In the genomic region with DNA sequence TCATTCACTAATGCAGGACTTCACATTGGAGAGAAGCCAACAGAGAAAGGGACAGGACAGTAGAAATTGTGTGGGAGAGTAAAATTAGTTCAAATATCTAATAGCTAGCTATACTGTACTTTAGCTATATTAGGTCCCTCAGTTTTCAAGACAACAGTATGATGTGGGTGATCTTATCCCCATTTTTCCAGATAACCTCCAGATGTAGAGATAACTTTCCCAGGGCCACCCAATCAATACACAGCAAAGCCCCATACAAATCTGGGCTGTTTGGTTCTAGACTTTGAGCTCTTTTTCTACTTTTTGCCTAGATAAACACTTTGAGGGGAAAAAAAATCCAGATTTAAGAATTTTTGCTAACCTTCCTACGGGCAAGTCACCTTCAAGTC, we compare ENCODE assay signal across 8 cellular contexts. TPM values are rescaled to one million over a fixed set of nuclear protein-coding genes. Genes with fewer than 3 reads are reported as not detected.
DNase-seq lines count a peak whose midpoint lies in the region; ATAC-seq and TF ChIP-seq lines count a peak whose summit lies in the region.

No MANE protein-coding gene starts in this region.

- TF ChIP-seq CTCF in BJ (IDR thresholded peaks at IDR 0.05; ENCODE audit: insufficient read depth, low read depth, low read length), result no peak
- no peak for TF ChIP-seq CTCF in KMS-11 (conservative IDR thresholded peaks at IDR 0.05; ENCODE audit: low read depth, low read length)
- no peak for TF ChIP-seq CTCF in nephron progenitor cell (IDR thresholded peaks at IDR 0.05)

- peak overlapping the region; percentile 97 for H3K4me3 Mint-ChIP-seq in dendritic cell treated with granulocyte-macrophage colony-stimulating factor and Interleukin-4, amounts not matched to agents 40 ng/mL and 50 ng/mL, for 4 days
- H3K4me3 Mint-ChIP-seq in nephron progenitor cell, result peak overlapping the region; percentile 95

- H3K79me2 ChIP-seq in KMS-11 (ENCODE audit: insufficient read depth, low read depth), result no peaks in the 10 kb centered on the region

- intact Hi-C loops in dendritic cell treated with granulocyte-macrophage colony-stimulating factor and Interleukin-4, amounts not matched to agents 40 ng/mL and 50 ng/mL, for 4 days (cut with micrococcal nuclease), result loop anchor here (2.0 kb wide), 1 partner anchor 56 kb away; a partner anchor contains a TSS

- H3K4me3 ChIP-seq in BJ (ENCODE audit: low read depth, low read length) (peak overlapping the region; percentile 77), KMS-11 (IDR thresholded peaks at IDR 0.05; ENCODE audit: insufficient read depth, low read depth, low read length) (peak overlapping the region; percentile 31)

- no peak for DNase-seq in BJ (ENCODE audit: low read depth)
- DNase-seq in nephron progenitor cell, result no peak
- no peak for DNase-seq in NK-92 treated with Interleukin-12 subunit alpha and Interleukin-12 subunit beta, amount 100 ng/mL, for 24 hours (lab: John Stamatoyannopoulos, UW)
- no peak for DNase-seq in AG08395 (ENCODE audit: low spot score)
- no peak for DNase-seq in effector CD4-positive, alpha-beta T cell

- peak overlapping the region; percentile 64 for H3K4me2 ChIP-seq in KMS-11

- H3K9me3 Mint-ChIP-seq in dendritic cell treated with granulocyte-macrophage colony-stimulating factor and Interleukin-4, amounts not matched to agents 40 ng/mL and 50 ng/mL, for 4 days, result peaks cover 17% of the 10 kb centered on the region
- H3K9me3 Mint-ChIP-seq in nephron progenitor cell, result peaks cover 7% of the 10 kb centered on the region

- H3K27ac Mint-ChIP-seq in dendritic cell treated with granulocyte-macrophage colony-stimulating factor and Interleukin-4, amounts not matched to agents 40 ng/mL and 50 ng/mL, for 4 days, result peak overlapping the region; percentile 84
- no peak overlapping the region for H3K27ac Mint-ChIP-seq in nephron progenitor cell

- no peaks in the 10 kb centered on the region for H4K20me1 ChIP-seq in KMS-11 (ENCODE audit: insufficient read depth)

- no peak for ATAC-seq in HG02981 (IDR thresholded peaks at IDR 0.05; ENCODE audit: unreplicated experiment)

- H3K27me3 ChIP-seq in BJ (ENCODE audit: control insufficient read depth, insufficient read depth, low read length), result no peaks in the 10 kb centered on the region
- H3K27me3 ChIP-seq in KMS-11 (ENCODE audit: insufficient read depth, low read depth), result no peaks in the 10 kb centered on the region

- peak overlapping the region; percentile 17; the same call in 1 of the 2 replicates for H3K9ac ChIP-seq in KMS-11

- peaks cover 13% of the 10 kb centered on the region for H3K4me1 Mint-ChIP-seq in dendritic cell treated with granulocyte-macrophage colony-stimulating factor and Interleukin-4, amounts not matched to agents 40 ng/mL and 50 ng/mL, for 4 days (ENCODE audit: low read depth)
- H3K4me1 Mint-ChIP-seq in nephron progenitor cell, result peaks cover 18% of the 10 kb centered on the region

- peaks cover 1% of the 10 kb centered on the region; the same call in 1 of the 2 replicates for H3K36me3 ChIP-seq in BJ (ENCODE audit: control insufficient read depth, insufficient read depth, low read length)
- no peaks in the 10 kb centered on the region for H3K36me3 ChIP-seq in KMS-11 (ENCODE audit: insufficient read depth)

- H2AFZ ChIP-seq in KMS-11 (ENCODE audit: low read depth), result peak overlapping the region; percentile 71

- POLR2A ChIA-PET in BJ (lab: Charles Lee), result no interaction called here

- H3K27me3 Mint-ChIP-seq in dendritic cell treated with granulocyte-macrophage colony-stimulating factor and Interleukin-4, amounts not matched to agents 40 ng/mL and 50 ng/mL, for 4 days, result peaks cover 5% of the 10 kb centered on the region
- peaks cover 34% of the 10 kb centered on the region for H3K27me3 Mint-ChIP-seq in nephron progenitor cell (ENCODE audit: low read depth, poor library complexity)

- CTCF ChIA-PET in BJ (lab: Yijun Ruan, JAX), result interaction anchor here (1.3 kb wide), 2 partner anchors 25 to 57 kb away, joined by 3 to 6 read pairs; no protein-coding TSS in a partner anchor

- peak overlapping the region; percentile 17; the same call in 1 of the 2 replicates for H3K27ac ChIP-seq in KMS-11

- H3K36me3 Mint-ChIP-seq in dendritic cell treated with granulocyte-macrophage colony-stimulating factor and Interleukin-4, amounts not matched to agents 40 ng/mL and 50 ng/mL, for 4 days (ENCODE audit: low read depth), result peaks cover 11% of the 10 kb centered on the region
- peaks cover 13% of the 10 kb centered on the region for H3K36me3 Mint-ChIP-seq in nephron progenitor cell (ENCODE audit: low read depth)

- H3K4me1 ChIP-seq in KMS-11 (ENCODE audit: low read depth, poor library complexity, severe bottlenecking), result peaks cover 15% of the 10 kb centered on the region

RNA-seq across cellular contexts. Expression of a gene that starts 0.5 kb away (rescaled TPM):
- polyA plus RNA-seq in BJ (2011; rRNA removed), result 61.8 and 71.0 TPM in 2 replicates
- polyA minus RNA-seq in BJ (2011; rRNA and poly(A)+ RNA removed), result 78.1 and 138 TPM in 2 replicates

RNA-seq across cellular contexts. Expression of a gene that starts 56.3 kb away (rescaled TPM):
- 4.2 and 13.2 TPM in 2 replicates for polyA plus RNA-seq in BJ (2011; rRNA removed)
- 1.6 and 4.5 TPM in 2 replicates for polyA minus RNA-seq in BJ (2011; rRNA and poly(A)+ RNA removed)
